8 cellular contexts compared by ENCODE assay signal in the genomic region with DNA sequence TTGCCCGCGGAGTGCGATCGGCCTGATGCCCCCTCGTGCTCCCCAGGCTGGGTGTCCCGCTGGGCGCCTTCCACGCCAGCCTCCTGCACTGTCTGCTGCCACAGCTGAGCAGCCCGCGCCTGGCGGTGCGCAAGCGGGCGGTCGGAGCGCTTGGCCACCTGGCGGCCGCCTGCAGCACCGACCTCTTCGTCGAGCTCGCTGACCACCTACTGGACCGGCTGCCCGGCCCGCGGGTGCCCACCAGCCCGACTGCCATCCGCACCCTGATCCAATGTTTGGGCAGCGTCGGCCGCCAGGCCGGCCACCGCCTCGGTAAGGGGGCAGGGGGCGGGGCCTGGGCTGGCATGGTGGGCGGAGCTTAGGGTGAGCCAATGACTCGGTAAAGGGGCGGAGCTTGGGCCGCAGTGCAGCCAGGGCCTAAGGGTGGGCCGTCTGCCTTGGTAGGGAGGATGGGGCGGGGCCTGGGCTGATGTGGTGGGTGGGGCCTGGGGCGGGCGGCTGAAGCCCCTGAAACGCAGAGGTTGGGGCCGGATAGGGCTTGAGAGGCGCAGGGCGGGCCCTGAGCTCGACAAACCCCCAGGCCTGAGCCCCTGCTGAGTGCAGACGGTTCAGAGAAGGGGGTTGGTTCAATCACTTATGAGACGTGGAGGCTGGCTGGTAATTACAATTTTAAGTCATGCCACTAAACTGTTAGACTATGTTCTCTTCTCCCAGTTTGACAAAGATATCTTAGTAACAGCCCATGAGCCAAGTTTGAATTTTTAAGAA. TPM values are rescaled to one million over a fixed set of nuclear protein-coding genes. Genes with fewer than 3 reads are reported as not detected.
A peak's percentile ranks its signal among the peaks of the same experiment; 100 is the strongest.
DNase-seq lines count a peak whose midpoint lies in the region; ATAC-seq, FAIRE-seq and TF ChIP-seq lines count a peak whose summit lies in the region.

No MANE protein-coding gene starts in this region.

- H3K27ac Mint-ChIP-seq in CD8-positive, alpha-beta memory T cell = peak overlapping the region; percentile 42 to 86 (median 78)
- no peak overlapping the region for H3K27ac Mint-ChIP-seq in nephron progenitor cell

- H3K4me3 ChIP-seq in CD8-positive, alpha-beta memory T cell (ENCODE audit: low read length) = peak overlapping the region; percentile 62

- H3K36me3 ChIP-seq in CD8-positive, alpha-beta memory T cell (ENCODE audit: insufficient read depth, low read length) = no peaks in the 10 kb centered on the region

- FAIRE-seq in RCC 7860 (lab: Jason Lieb, UNC) = no peak

- CTCF ChIA-PET in CD8-positive, alpha-beta memory T cell (lab: Charles Lee) = interaction anchor here (0.8 to 8.0 kb wide), 20 partner anchors 9 to 260 kb away, joined by 3 to 75 read pairs (median 5); partner anchors contain the start of genes CAND2 and RPL32

- H3K36me3 Mint-ChIP-seq in CD8-positive, alpha-beta memory T cell = no peaks in the 10 kb centered on the region
- H3K36me3 Mint-ChIP-seq in nephron progenitor cell (ENCODE audit: low read depth) = no peaks in the 10 kb centered on the region

- DNase-seq in CD8-positive, alpha-beta memory T cell = peak; percentile 95 to 98 (median 97)
- peak; percentile 66 for DNase-seq in HPDE6-E6E7 (ENCODE audit: extremely low spot score)
- DNase-seq in RCC 7860 (ENCODE audit: low spot score) = peak; percentile 55
- peak; percentile 87 for DNase-seq in activated T-helper 9 cell treated with anti-CD3 and anti-CD28 coated beads, Interleukin-2, amount 50 U/mL, for 16 hours (ENCODE audit: low read depth)
- DNase-seq in fibroblast of the conjunctiva (ENCODE audit: low read depth) = peak; percentile 86
- peak; percentile 100 for DNase-seq in nephron progenitor cell
- peak; percentile 97 for DNase-seq in stimulated activated naive CD8-positive, alpha-beta T cell treated with anti-CD3 and anti-CD28 coated beads, Interleukin-15, Interleukin-2, amounts not matched to agents 100 U/mL and 50 U/mL, for 24 hours

- H3K4me1 Mint-ChIP-seq in CD8-positive, alpha-beta memory T cell = peaks cover 10 to 14% (median 12%) of the 10 kb centered on the region in 3 donors
- peaks cover 6% of the 10 kb centered on the region for H3K4me1 Mint-ChIP-seq in nephron progenitor cell

- no peaks in the 10 kb centered on the region for H3K9me3 Mint-ChIP-seq in CD8-positive, alpha-beta memory T cell
- no peaks in the 10 kb centered on the region for H3K9me3 Mint-ChIP-seq in nephron progenitor cell

- POLR2A ChIA-PET in CD8-positive, alpha-beta memory T cell (lab: Charles Lee) = interaction anchor here (1.0 to 3.2 kb wide), 5 partner anchors 11 to 1841 kb away, joined by 3 to 23 read pairs (median 4); partner anchors contain the start of genes CAND2, RAF1 and RPL32

- peak; percentile 93 for ATAC-seq in GM19468 (IDR thresholded peaks at IDR 0.05; ENCODE audit: extremely low read depth, unreplicated experiment)
- peak; percentile 99 for ATAC-seq in stimulated activated naive CD8-positive, alpha-beta T cell treated with anti-CD3 and anti-CD28 coated beads, Interleukin-15, Interleukin-2, amounts not matched to agents 100 U/mL and 50 U/mL, for 24 hours

- H3K27me3 ChIP-seq in CD8-positive, alpha-beta memory T cell (ENCODE audit: insufficient read depth, low read length, poor library complexity, severe bottlenecking) = no peaks in the 10 kb centered on the region

- H3K27me3 Mint-ChIP-seq in CD8-positive, alpha-beta memory T cell = no peaks in the 10 kb centered on the region
- peaks cover 4% of the 10 kb centered on the region for H3K27me3 Mint-ChIP-seq in nephron progenitor cell (ENCODE audit: low read depth, poor library complexity)

- peak overlapping the region; percentile 70 to 83 (median 77) for H3K4me3 Mint-ChIP-seq in CD8-positive, alpha-beta memory T cell
- H3K4me3 Mint-ChIP-seq in nephron progenitor cell = peak overlapping the region; percentile 73

- H3K4me1 ChIP-seq in CD8-positive, alpha-beta memory T cell (ENCODE audit: insufficient read depth, low read length) = peaks cover 6% of the 10 kb centered on the region

- H3K27ac ChIP-seq in CD8-positive, alpha-beta memory T cell (ENCODE audit: low read depth, low read length) = peak overlapping the region; percentile 59

- no peaks in the 10 kb centered on the region for H3K9me3 ChIP-seq in CD8-positive, alpha-beta memory T cell (ENCODE audit: low read length)

- TF ChIP-seq CTCF in nephron progenitor cell (IDR thresholded peaks at IDR 0.05) = peak; percentile 64

RNA-seq across cellular contexts. Expression of gene CAND2, which starts 13.7 kb away (rescaled TPM):
- total RNA-seq in CD8-positive, alpha-beta memory T cell = 1 to 10 TPM; 1.0 to 1.1 TPM
- polyA plus RNA-seq in CD8-positive, alpha-beta memory T cell = 2.1 TPM

RNA-seq across cellular contexts. Expression of gene RPL32, which starts 31.2 kb away (rescaled TPM):
- 1,000 to 10,000 TPM; 2,528 to 2,642 TPM for total RNA-seq in CD8-positive, alpha-beta memory T cell
- polyA plus RNA-seq in CD8-positive, alpha-beta memory T cell = 2,743 TPM

RNA-seq across cellular contexts. Expression of gene TMEM40, which starts 51.1 kb away (rescaled TPM):
- not detected for total RNA-seq in CD8-positive, alpha-beta memory T cell
- not detected for polyA plus RNA-seq in CD8-positive, alpha-beta memory T cell

Comparison
In these comparisons a context has a peak if more than half of its experiments do, and no peak if none do; other contexts are left out.
1. Peak in every context shown above with its lines: DNase-seq, ATAC-seq, H3K4me3 ChIP-seq and H3K27ac ChIP-seq.